ENCODE assay signal across 9 cellular contexts in genomic region chr11:109864161-109864661, GRCh38.
DNase-seq lines count a peak whose midpoint lies in the region; ATAC-seq lines count a peak whose summit lies in the region.
"Had no signal": no experiment of that assay in that cellular context is flagged by ENCODE, and none has a peak within 500 bp of the region (broad histone marks: within the 10 kb centered on the region; RNA-seq: fewer than 3 reads in every experiment).

No MANE protein-coding gene starts in this region.

- no peak overlapping the region for H3K4me3 Mint-ChIP-seq in activated T-cell treated with anti-CD3 and anti-CD28 coated beads, Interleukin-2, amount 50 U/mL, for 24 hours
- peak overlapping the region in 1 of 2 donors; percentile 38 for H3K4me3 Mint-ChIP-seq in stimulated activated naive CD8-positive, alpha-beta T cell treated with anti-CD3 and anti-CD28 coated beads, Interleukin-15, amount 100 ng/mL, for 72 hours
- H3K4me3 Mint-ChIP-seq: brain had no signal

- H3K36me3 Mint-ChIP-seq in activated T-cell treated with anti-CD3 and anti-CD28 coated beads, Interleukin-2, amount 50 U/mL, for 24 hours (ENCODE audit: low read depth) = no peaks in the 10 kb centered on the region
- H3K36me3 Mint-ChIP-seq: brain had no signal

- no peaks in the 10 kb centered on the region for H3K9me3 Mint-ChIP-seq in activated T-cell treated with anti-CD3 and anti-CD28 coated beads, Interleukin-2, amount 50 U/mL, for 24 hours
- H3K9me3 Mint-ChIP-seq in stimulated activated naive CD8-positive, alpha-beta T cell treated with anti-CD3 and anti-CD28 coated beads, Interleukin-15, amount 100 ng/mL, for 72 hours = peaks cover 0 to 4% of the 10 kb centered on the region in 2 donors

- H3K4me1 Mint-ChIP-seq in activated T-cell treated with anti-CD3 and anti-CD28 coated beads, Interleukin-2, amount 50 U/mL, for 24 hours (ENCODE audit: low read depth) = peaks cover 10% of the 10 kb centered on the region
- H3K4me1 Mint-ChIP-seq in stimulated activated naive CD8-positive, alpha-beta T cell treated with anti-CD3 and anti-CD28 coated beads, Interleukin-15, amount 100 ng/mL, for 72 hours = peaks cover 16% of the 10 kb centered on the region

- no peaks in the 10 kb centered on the region for H3K27me3 Mint-ChIP-seq in activated T-cell treated with anti-CD3 and anti-CD28 coated beads, Interleukin-2, amount 50 U/mL, for 24 hours
- H3K27me3 Mint-ChIP-seq in stimulated activated naive CD8-positive, alpha-beta T cell treated with anti-CD3 and anti-CD28 coated beads, Interleukin-15, amount 100 ng/mL, for 72 hours = no peaks in the 10 kb centered on the region

- no peak for DNase-seq in activated T-cell treated with anti-CD3 and anti-CD28 coated beads, Interleukin-2, amount 50 U/mL, for 24 hours
- DNase-seq in activated T-cell treated with anti-CD3 and anti-CD28 coated beads for 4 hours = no peak
- peak; percentile 72 for DNase-seq in RPMI7951 (ENCODE audit: low read depth)
- DNase-seq in stimulated activated naive CD8-positive, alpha-beta T cell treated with anti-CD3 and anti-CD28 coated beads, Interleukin-15, amount 100 ng/mL, for 72 hours = peak; percentile 17 to 20
- DNase-seq in stimulated activated CD4-positive, alpha-beta T cell treated with anti-CD3 and anti-CD28 coated beads, Interleukin-1b, Interleukin-23, amount 100 ng/mL, for 48 hours = no peak
- no peak for DNase-seq in NCI-H524 (lab: John Stamatoyannopoulos, UW)
- DNase-seq in cortex of kidney (lab: John Stamatoyannopoulos, UW) = no peak

- ATAC-seq in HG02870 (IDR thresholded peaks at IDR 0.05; ENCODE audit: unreplicated experiment) = peak; percentile 96
- peak; percentile 74 for ATAC-seq in stimulated activated naive CD8-positive, alpha-beta T cell treated with anti-CD3 and anti-CD28 coated beads, Interleukin-15, amount 100 ng/mL, for 72 hours

- peak overlapping the region; percentile 8 for H3K27ac Mint-ChIP-seq in activated T-cell treated with anti-CD3 and anti-CD28 coated beads, Interleukin-2, amount 50 U/mL, for 24 hours
- H3K27ac Mint-ChIP-seq in stimulated activated naive CD8-positive, alpha-beta T cell treated with anti-CD3 and anti-CD28 coated beads, Interleukin-15, amount 100 ng/mL, for 72 hours = no peak overlapping the region
- H3K27ac Mint-ChIP-seq: brain had no signal

Comparison
In these comparisons a context has a peak if more than half of its experiments do, and no peak if none do; other contexts are left out.
1. DNase-seq: peak in RPMI7951 (single experiment) and stimulated activated naive CD8-positive, alpha-beta T cell treated with anti-CD3 and anti-CD28 coated beads, Interleukin-15, amount 100 ng/mL, for 72 hours (2 of 2); none in activated T-cell treated with anti-CD3 and anti-CD28 coated beads, Interleukin-2, amount 50 U/mL, for 24 hours (single experiment), activated T-cell treated with anti-CD3 and anti-CD28 coated beads for 4 hours (single experiment), stimulated activated CD4-positive, alpha-beta T cell treated with anti-CD3 and anti-CD28 coated beads, Interleukin-1b, Interleukin-23, amount 100 ng/mL, for 48 hours (single experiment), NCI-H524 (0 of 2) and cortex of kidney (single experiment).